ENCODE assay signal across 29 cellular contexts in genomic region chrX:74865725-74866124, GRCh38. TPM values are rescaled to one million over a fixed set of nuclear protein-coding genes. Genes with fewer than 3 reads are reported as not detected.
"Had no signal": no experiment of that assay in that cellular context is flagged by ENCODE, and none has a peak within 500 bp of the region (broad histone marks: within the 10 kb centered on the region; RNA-seq: fewer than 3 reads in every experiment).

No MANE protein-coding gene starts in this region.

- FAIRE-seq: bronchial epithelial cell, TTC549 had no signal

- ATAC-seq: activated CD8-positive, alpha-beta T cell treated with anti-CD3 and anti-CD28 coated beads for 36 hours; activated naive CD8-positive, alpha-beta T cell treated with anti-CD3 and anti-CD28 coated beads, Interleukin-2, amount 50 U/mL, for 24 hours had no signal

- H3K27ac ChIP-seq: ascending aorta, cardiac muscle cell, VCaP had no signal

- H3K36me3 ChIP-seq: ascending aorta, cardiac muscle cell had no signal

- DNase-seq: activated B cell treated with CpG ODN at 0.5 μM for 24 hours; activated CD4-positive, alpha-beta memory T cell treated with anti-CD3 and anti-CD28 coated beads for 36 hours; activated CD4-positive, alpha-beta T cell treated with anti-CD3 and anti-CD28 coated beads for 4 hours; activated CD4-positive, alpha-beta T cell treated with anti-CD3 and anti-CD28 coated beads, Interleukin-2, amount 10 ng/mL, durations not matched to agents 24 days and 14 days; activated CD4-positive, alpha-beta T cell treated with anti-CD3 and anti-CD28 coated beads, Interleukin-2, amount 50 U/mL, for 1 hour; activated CD4-positive, alpha-beta T cell treated with anti-CD3 and anti-CD28 coated beads, Interleukin-2, amount 50 U/mL, for 4 hours; activated CD4-positive, CD25-positive, alpha-beta regulatory T cell treated with anti-CD3 and anti-CD28 coated beads, Interleukin-2, amount 50 U/mL, for 72 hours; activated CD8-positive, alpha-beta memory T cell treated with anti-CD3 and anti-CD28 coated beads, Interleukin-2, amount 50 U/mL, for 4 hours; activated CD8-positive, alpha-beta T cell treated with anti-CD3 and anti-CD28 coated beads for 36 hours; activated effector memory CD4-positive, alpha-beta T cell treated with Interleukin-2 at 50 U/mL for 16 hours; activated gamma-delta T cell; activated naive CD4-positive, alpha-beta T cell treated with anti-CD3 and anti-CD28 coated beads, Interleukin-2, amount 10 ng/mL, durations not matched to agents 7 days and 5 days; activated naive CD4-positive, alpha-beta T cell treated with Interleukin-2 at 50 U/mL for 16 hours; activated naive CD8-positive, alpha-beta T cell treated with anti-CD3 and anti-CD28 coated beads, Interleukin-2, amount 10 ng/mL, durations not matched to agents 7 days and 5 days; activated naive CD8-positive, alpha-beta T cell treated with anti-CD3 and anti-CD28 coated beads, Interleukin-2, amount 50 U/mL, for 24 hours; activated T-cell treated with anti-CD3 and anti-CD28 coated beads, Interleukin-2, amount 50 U/mL, for 24 hours; activated T-cell treated with anti-CD3 and anti-CD28 coated beads, Interleukin-2, amount 50 U/mL, for 48 hours; amygdala; anterior cingulate cortex; caudate nucleus; cerebellar nuclear complex; T-helper 1 cell; T-helper 2 cell; T-helper 9 cell had no signal

- H3K4me1 ChIP-seq: ascending aorta had no signal

- H3K27me3 ChIP-seq: ascending aorta, cardiac muscle cell had no signal

- H3K4me3 ChIP-seq: ascending aorta, cardiac muscle cell had no signal

RNA-seq across cellular contexts. Expression of gene NEXMIF, which starts 59.5 kb away (rescaled TPM):
- polyA plus RNA-seq: cardiac muscle cell had no signal
